In the genomic region with DNA sequence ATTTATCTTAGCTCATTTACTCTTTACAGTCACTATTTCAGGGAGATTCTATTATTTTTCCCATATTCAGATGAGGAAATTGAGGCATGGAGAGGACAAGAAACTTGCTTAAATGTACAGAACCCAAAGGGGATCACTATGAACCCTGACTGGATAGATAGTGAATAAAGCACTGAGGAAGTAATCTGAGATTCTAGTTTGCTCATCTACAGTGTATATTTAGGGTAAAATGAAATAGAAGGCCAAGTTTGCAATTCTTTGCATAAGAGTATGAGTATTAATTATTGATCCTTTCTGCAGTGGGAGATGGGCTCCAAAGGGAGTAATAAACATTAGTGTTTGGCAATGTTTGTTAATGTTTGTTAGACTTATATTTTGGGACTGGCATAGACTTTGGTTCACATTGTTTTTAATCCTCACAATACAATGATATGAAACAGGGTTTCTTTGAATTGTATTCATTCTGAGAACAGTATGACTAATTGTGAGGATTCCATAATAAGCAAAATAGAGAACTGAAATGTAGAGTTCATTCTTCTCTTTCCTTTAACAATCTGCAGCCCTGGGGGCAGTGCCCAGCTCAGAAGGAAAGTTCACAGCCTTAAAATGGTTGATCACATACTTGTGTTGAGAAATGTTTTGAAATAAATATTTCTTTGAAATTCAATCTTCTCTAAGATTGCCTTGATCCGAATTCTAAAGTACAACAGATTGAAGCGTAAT, we compare ENCODE assay signal across 16 cellular contexts.
DNase-seq lines count a peak whose midpoint lies in the region; ATAC-seq and TF ChIP-seq lines count a peak whose summit lies in the region.
"Had no signal": no experiment of that assay in that cellular context is flagged by ENCODE, and none has a peak within 500 bp of the region (broad histone marks: within the 10 kb centered on the region; RNA-seq: fewer than 3 reads in every experiment).

No MANE protein-coding gene starts in this region.

- no peak overlapping the region for H3K4me3 ChIP-seq in GM06990 (replicated peaks; ENCODE audit: low read depth, low read length)
- H3K4me3 ChIP-seq in BE2C (ENCODE audit: low read depth, low read length): no peak overlapping the region

- H3K36me3 Mint-ChIP-seq in glutamatergic neuron (ENCODE audit: unreplicated experiment): no peaks in the 10 kb centered on the region

- H3K27me3 ChIP-seq in GM06990 (replicated peaks; ENCODE audit: control insufficient read depth, insufficient read depth, low read length) (no peaks in the 10 kb centered on the region), BE2C (no peaks in the 10 kb centered on the region)

- H3K9me3 ChIP-seq in BE2C: no peaks in the 10 kb centered on the region

- no peaks in the 10 kb centered on the region for H3K4me1 ChIP-seq in BE2C

- no peak overlapping the region for H3K4me3 Mint-ChIP-seq in glutamatergic neuron (ENCODE audit: unreplicated experiment)
- H3K4me3 Mint-ChIP-seq: activated naive CD8-positive, alpha-beta T cell treated with anti-CD3 and anti-CD28 coated beads, Interleukin-2, amount 50 U/mL, for 24 hours; dendritic cell treated with granulocyte-macrophage colony-stimulating factor and Interleukin-4, amounts not matched to agents 40 ng/mL and 50 ng/mL, for 4 days; T-helper 1 cell treated with Interleukin-12 subunit alpha and Interleukin-12 subunit beta and Interleukin-4 antibody, amounts not matched to agents 30 μg/mL and 1 μg/mL, for 36 hours had no signal

- no peaks in the 10 kb centered on the region for H3K9me3 Mint-ChIP-seq in glutamatergic neuron (ENCODE audit: unreplicated experiment)
- H3K9me3 Mint-ChIP-seq: activated naive CD8-positive, alpha-beta T cell treated with anti-CD3 and anti-CD28 coated beads, Interleukin-2, amount 50 U/mL, for 24 hours; T-helper 1 cell treated with Interleukin-12 subunit alpha and Interleukin-12 subunit beta and Interleukin-4 antibody, amounts not matched to agents 30 μg/mL and 1 μg/mL, for 36 hours had no signal

- ATAC-seq in GM21825 (IDR thresholded peaks at IDR 0.05; ENCODE audit: unreplicated experiment) (peak; percentile 100), HG03139 (IDR thresholded peaks at IDR 0.05; ENCODE audit: unreplicated experiment) (peak; percentile 99)
- ATAC-seq: activated naive CD8-positive, alpha-beta T cell treated with anti-CD3 and anti-CD28 coated beads, Interleukin-2, amount 50 U/mL, for 24 hours; stimulated activated naive CD8-positive, alpha-beta T cell treated with anti-CD3 and anti-CD28 coated beads, Interleukin-15, Interleukin-2, amounts not matched to agents 100 U/mL and 50 U/mL, for 24 hours had no signal

- DNase-seq in GM06990 (ENCODE audit: extremely low read depth, insufficient read length) (peak; percentile 55), GM19238 (ENCODE audit: insufficient read length, low spot score) (peak; percentile 10), T-helper 9 cell (no peak), BE2C (no peak), NCI-H748 (lab: John Stamatoyannopoulos, UW; ENCODE audit: unreplicated experiment) (no peak), glutamatergic neuron (no peak)
- DNase-seq: 8988T; activated naive CD8-positive, alpha-beta T cell treated with anti-CD3 and anti-CD28 coated beads, Interleukin-2, amount 50 U/mL, for 24 hours; KBM-7; NCI-H2029; nucleus accumbens; stimulated activated naive CD8-positive, alpha-beta T cell treated with anti-CD3 and anti-CD28 coated beads, Interleukin-15, Interleukin-2, amounts not matched to agents 100 U/mL and 50 U/mL, for 24 hours had no signal

- H3K27ac Mint-ChIP-seq in glutamatergic neuron (ENCODE audit: unreplicated experiment): no peak overlapping the region
- H3K27ac Mint-ChIP-seq: activated naive CD8-positive, alpha-beta T cell treated with anti-CD3 and anti-CD28 coated beads, Interleukin-2, amount 50 U/mL, for 24 hours; dendritic cell treated with granulocyte-macrophage colony-stimulating factor and Interleukin-4, amounts not matched to agents 40 ng/mL and 50 ng/mL, for 4 days; T-helper 1 cell treated with Interleukin-12 subunit alpha and Interleukin-12 subunit beta and Interleukin-4 antibody, amounts not matched to agents 30 μg/mL and 1 μg/mL, for 36 hours had no signal

- H3K4me1 Mint-ChIP-seq in glutamatergic neuron (ENCODE audit: low read depth, unreplicated experiment): no peaks in the 10 kb centered on the region
- H3K4me1 Mint-ChIP-seq: activated naive CD8-positive, alpha-beta T cell treated with anti-CD3 and anti-CD28 coated beads, Interleukin-2, amount 50 U/mL, for 24 hours had no signal

- H3K36me3 ChIP-seq in GM06990 (ENCODE audit: control insufficient read depth, insufficient read depth, low read length) (no peaks in the 10 kb centered on the region), BE2C (no peaks in the 10 kb centered on the region)

- no peaks in the 10 kb centered on the region for H3K27me3 Mint-ChIP-seq in glutamatergic neuron (ENCODE audit: unreplicated experiment)
- H3K27me3 Mint-ChIP-seq: activated naive CD8-positive, alpha-beta T cell treated with anti-CD3 and anti-CD28 coated beads, Interleukin-2, amount 50 U/mL, for 24 hours; dendritic cell treated with granulocyte-macrophage colony-stimulating factor and Interleukin-4, amounts not matched to agents 40 ng/mL and 50 ng/mL, for 4 days had no signal

- no peak for TF ChIP-seq CTCF in GM06990 (IDR thresholded peaks at IDR 0.05; ENCODE audit: insufficient read depth, low read length, poor library complexity, severe bottlenecking)
- no peak for TF ChIP-seq CTCF in BE2C (IDR thresholded peaks at IDR 0.05; ENCODE audit: low read depth, low read length)
- no peak for TF ChIP-seq CTCF in glutamatergic neuron (IDR thresholded peaks at IDR 0.05; ENCODE audit: partially characterized antibody, unreplicated experiment)

Comparison
In these comparisons a context has a peak if more than half of its experiments do, and no peak if none do; other contexts are left out.
1. DNase-seq: peak in GM06990 (single experiment) and GM19238 (single experiment); none in T-helper 9 cell (single experiment), BE2C (single experiment), NCI-H748 (single experiment) and glutamatergic neuron (single experiment).